Comparison of ENCODE assay signal across 1 cellular context in genomic region chr10:19843487-19843886, GRCh38.
TF ChIP-seq lines count a peak whose summit lies in the region.

No MANE protein-coding gene starts in this region.

TF ChIP-seq in GM23338, 12 proteins besides CTCF, POLR2A, EP300 and RAD21:
- TF ChIP-seq ZNF331 (CRISPR knock-in tag; IDR thresholded peaks at IDR 0.05; ENCODE audit: low read depth) (no peak), JUNB (IDR thresholded peaks at IDR 0.05; ENCODE audit: unreplicated experiment) (no peak), NANOG (IDR thresholded peaks at IDR 0.05; ENCODE audit: borderline replicate concordance) (no peak), EZH2phosphoT487 (IDR thresholded peaks at IDR 0.05; ENCODE audit: unreplicated experiment) (no peak), CREB1 (CRISPR knock-in tag; IDR thresholded peaks at IDR 0.05; ENCODE audit: low read depth) (no peak), POLR2AphosphoS5 (IDR thresholded peaks at IDR 0.05; ENCODE audit: low read depth) (no peak), ZNF462 (CRISPR knock-in tag; IDR thresholded peaks at IDR 0.05) (no peak), STAT1 (IDR thresholded peaks at IDR 0.05; ENCODE audit: unreplicated experiment) (no peak), ZNF114 (CRISPR knock-in tag; IDR thresholded peaks at IDR 0.05) (no peak), REST (IDR thresholded peaks at IDR 0.05; ENCODE audit: unreplicated experiment) (no peak), EZH2 (IDR thresholded peaks at IDR 0.05; ENCODE audit: low read depth, unreplicated experiment) (no peak)
- TF ChIP-seq, protein P1, sequence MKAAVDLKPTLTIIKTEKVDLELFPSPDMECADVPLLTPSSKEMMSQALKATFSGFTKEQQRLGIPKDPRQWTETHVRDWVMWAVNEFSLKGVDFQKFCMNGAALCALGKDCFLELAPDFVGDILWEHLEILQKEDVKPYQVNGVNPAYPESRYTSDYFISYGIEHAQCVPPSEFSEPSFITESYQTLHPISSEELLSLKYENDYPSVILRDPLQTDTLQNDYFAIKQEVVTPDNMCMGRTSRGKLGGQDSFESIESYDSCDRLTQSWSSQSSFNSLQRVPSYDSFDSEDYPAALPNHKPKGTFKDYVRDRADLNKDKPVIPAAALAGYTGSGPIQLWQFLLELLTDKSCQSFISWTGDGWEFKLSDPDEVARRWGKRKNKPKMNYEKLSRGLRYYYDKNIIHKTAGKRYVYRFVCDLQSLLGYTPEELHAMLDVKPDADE (IDR thresholded peaks at IDR 0.05) = no peak
